Comparison of ENCODE assay signal across 29 cellular contexts in genomic region chr12:16110596-16110995, GRCh38.
"Had no signal": no experiment of that assay in that cellular context is flagged by ENCODE, and none has a peak within 500 bp of the region (broad histone marks: within the 10 kb centered on the region; RNA-seq: fewer than 3 reads in every experiment).

No MANE protein-coding gene starts in this region.

- H3K27me3 Mint-ChIP-seq: dendritic cell treated with granulocyte-macrophage colony-stimulating factor and Interleukin-4, amounts not matched to agents 40 ng/mL and 50 ng/mL, for 4 days; effector memory CD8-positive, alpha-beta T cell had no signal

- H3K4me1 ChIP-seq: colonic mucosa, esophagus muscularis mucosa, esophagus squamous epithelium, foreskin keratinocyte, gastrocnemius medialis, gastroesophageal sphincter, heart right ventricle had no signal

- H3K4me3 Mint-ChIP-seq: dendritic cell treated with granulocyte-macrophage colony-stimulating factor and Interleukin-4, amounts not matched to agents 40 ng/mL and 50 ng/mL, for 4 days; effector memory CD8-positive, alpha-beta T cell; endodermal cell had no signal

- H3K4me3 ChIP-seq: colonic mucosa, coronary artery, dorsolateral prefrontal cortex, esophagus muscularis mucosa, esophagus squamous epithelium, gastrocnemius medialis, gastroesophageal sphincter, heart left ventricle, heart right ventricle had no signal

- DNase-seq: colonic mucosa; cortex of kidney; dermis blood vessel endothelial cell; dorsolateral prefrontal cortex; effector CD4-positive, alpha-beta T cell; effector CD8-positive, alpha-beta T cell; effector memory CD4-positive, alpha-beta T cell; effector memory CD8-positive, alpha-beta T cell; endodermal cell; erythroblast; esophagus squamous epithelium; foreskin fibroblast; foreskin keratinocyte; foreskin melanocyte; gastrocnemius medialis; glutamatergic neuron; head of caudate nucleus; heart left ventricle; heart right ventricle had no signal

- H3K9me3 ChIP-seq: colonic mucosa, esophagus muscularis mucosa, esophagus squamous epithelium, gastrocnemius medialis had no signal

- ATAC-seq: effector memory CD8-positive, alpha-beta T cell; esophagus mucosa; foreskin keratinocyte; gastrocnemius medialis; gastroesophageal sphincter; heart left ventricle; heart right ventricle had no signal

- H3K27me3 ChIP-seq: colonic mucosa, dorsolateral prefrontal cortex, esophagus muscularis mucosa, esophagus squamous epithelium, foreskin keratinocyte, gastrocnemius medialis, gastroesophageal sphincter, heart left ventricle, heart right ventricle had no signal

- H3K27ac Mint-ChIP-seq: dendritic cell treated with granulocyte-macrophage colony-stimulating factor and Interleukin-4, amounts not matched to agents 40 ng/mL and 50 ng/mL, for 4 days; effector memory CD8-positive, alpha-beta T cell; endodermal cell had no signal

- H3K36me3 ChIP-seq: colonic mucosa, esophagus muscularis mucosa, esophagus squamous epithelium, gastrocnemius medialis, gastroesophageal sphincter, heart left ventricle, heart right ventricle had no signal

- H3K27ac ChIP-seq: colonic mucosa, coronary artery, dorsolateral prefrontal cortex, epithelial cell of prostate, esophagus muscularis mucosa, esophagus squamous epithelium, foreskin keratinocyte, gastrocnemius medialis, gastroesophageal sphincter, heart left ventricle, heart right ventricle had no signal

- FAIRE-seq: colon, endometrium, endothelial cell of umbilical vein, frontal cortex had no signal
